Comparison of ENCODE assay signal across 8 cellular contexts in genomic region chr10:15088428-15089261, GRCh38. TPM values are rescaled to one million over a fixed set of nuclear protein-coding genes. Genes with fewer than 3 reads are reported as not detected.
DNase-seq lines count a peak whose midpoint lies in the region; ATAC-seq and TF ChIP-seq lines count a peak whose summit lies in the region.

TSS of gene ACBD7 (minus strand) at chr10:15088776. CDS start at chr10:15088728, 48 bp downstream.

- peak; percentile 83 for DNase-seq in EL
- DNase-seq in GM23338 (ENCODE audit: low spot score): peak; percentile 94
- DNase-seq in LHCN-M2 (ENCODE audit: low read depth): peak; percentile 75
- peak; percentile 68 for DNase-seq in SHP77 treated with DMSO at 0.1 percent for 48 hours (lab: John Stamatoyannopoulos, UW)
- DNase-seq in activated gamma-delta T cell treated with Interleukin-2 at 50 U/mL for 16 hours: peak; percentile 75
- DNase-seq in nucleus accumbens (lab: John Stamatoyannopoulos, UW): peak in 55 of 56 donors; percentile 15 to 86 (median 60)
- peak in 45 of 49 donors; percentile 10 to 89 (median 67) for DNase-seq in substantia nigra (lab: John Stamatoyannopoulos, UW)

- H3K79me2 ChIP-seq in GM23338 (replicated peaks; ENCODE audit: insufficient read depth): no peaks in the 10 kb centered on the region

- H3K36me3 Mint-ChIP-seq in GM23338 (ENCODE audit: low read depth): no peaks in the 10 kb centered on the region

- peak within 1 kb of the TSS; percentile 61 for H3K4me3 ChIP-seq in GM23338
- peak within 1 kb of the TSS; percentile 64 to 71 for H3K4me3 ChIP-seq in gastroesophageal sphincter

- peaks cover 14% of the 10 kb centered on the region for H3K4me1 Mint-ChIP-seq in GM23338

- H3K36me3 ChIP-seq in GM23338 (ENCODE audit: insufficient read depth): no peaks in the 10 kb centered on the region
- H3K36me3 ChIP-seq in gastroesophageal sphincter: no peaks in the 10 kb centered on the region

- WGBS in gastroesophageal sphincter (ENCODE audit: low coverage in 1 of 2), 2 donors: 34 to 56% methylated on average over 6 to 9 of the region's 63 CpGs

- no peak within 1 kb of the TSS for H2AFZ ChIP-seq in GM23338

- peaks cover 4% of the 10 kb centered on the region for H3K27me3 Mint-ChIP-seq in GM23338 (ENCODE audit: insufficient read depth, low read depth, poor library complexity)

- H3K27ac Mint-ChIP-seq in GM23338: no peak within 1 kb of the TSS

- no peak within 1 kb of the TSS; the same call in 1 of the 2 replicates for H3K27ac ChIP-seq in GM23338 (ENCODE audit: low read depth)
- H3K27ac ChIP-seq in gastroesophageal sphincter: peak within 1 kb of the TSS in 1 of 4 donors; percentile 43
- no peak within 1 kb of the TSS for H3K27ac ChIP-seq in substantia nigra (ENCODE audit: low read depth, low read length, poor library complexity, severe bottlenecking)

- H3K9me3 Mint-ChIP-seq in GM23338: no peaks in the 10 kb centered on the region

- no peak for TF ChIP-seq EP300 in gastroesophageal sphincter (IDR thresholded peaks at IDR 0.05)

- TF ChIP-seq CTCF in GM23338 (conservative IDR thresholded peaks at IDR 0.05; ENCODE audit: low read depth in 2 of 2) (peak in 1 of 2 experiments; percentile 9; a peak in 1 of 4 replicates), gastroesophageal sphincter (IDR thresholded peaks at IDR 0.05) (peak in 3 of 4 experiments; percentile 57 to 71 (median 61))

- peak within 1 kb of the TSS; percentile 67 for H3K4me3 Mint-ChIP-seq in GM23338

- H3F3A ChIP-seq in GM23338 (replicated peaks; ENCODE audit: low read depth): no peaks in the 10 kb centered on the region

- no peaks in the 10 kb centered on the region; the same call in 1 of the 2 replicates for H3K4me1 ChIP-seq in GM23338 (ENCODE audit: insufficient read depth)
- H3K4me1 ChIP-seq in gastroesophageal sphincter: peaks cover 0 to 26% (median 0%) of the 10 kb centered on the region in 3 donors

- peak within 1 kb of the TSS; percentile 71 for H3K4me2 ChIP-seq in GM23338

- no peaks in the 10 kb centered on the region for H3K9me3 ChIP-seq in gastroesophageal sphincter

- H4K20me1 ChIP-seq in GM23338 (replicated peaks; ENCODE audit: insufficient read depth): no peaks in the 10 kb centered on the region

- H3K27me3 ChIP-seq in GM23338 (ENCODE audit: insufficient read depth) (no peaks in the 10 kb centered on the region), gastroesophageal sphincter (peaks cover 21% of the 10 kb centered on the region)

- H3K9me2 ChIP-seq in GM23338 (ENCODE audit: insufficient read depth): no peaks in the 10 kb centered on the region

- no peak for TF ChIP-seq POLR2A in gastroesophageal sphincter (IDR thresholded peaks at IDR 0.05)

- ATAC-seq in GM23338: peak; percentile 96
- peak; percentile 95 for ATAC-seq in gastroesophageal sphincter

TF ChIP-seq in GM23338, 12 proteins besides CTCF, POLR2A, EP300 and RAD21:
- no peak for TF ChIP-seq EZH2phosphoT487 (IDR thresholded peaks at IDR 0.05; ENCODE audit: unreplicated experiment)
- TF ChIP-seq POLR2AphosphoS5 (IDR thresholded peaks at IDR 0.05; ENCODE audit: low read depth): peak; percentile 92
- peak; percentile 50 for TF ChIP-seq CREB1 (CRISPR knock-in tag; IDR thresholded peaks at IDR 0.05; ENCODE audit: low read depth)

RNA-seq across cellular contexts. Expression of gene ACBD7, which starts in this region (rescaled TPM):
- total RNA-seq in GM23338 (2014; rRNA removed; shearing (Covaris generic)): 14.7 and 24.1 TPM in 2 replicates
- polyA plus RNA-seq in GM23338 (2016; fragmentation: Nextera tagmentation; extraction: Ambion mirVana): 1.2 and 2.8 TPM in 2 replicates
- total RNA-seq in LHCN-M2 (2014; rRNA removed) (2.0 and 2.1 TPM in 2 replicates), gastroesophageal sphincter (not detected)
- 1.3 TPM for polyA plus RNA-seq in LHCN-M2 (2012)

Comparison
In these comparisons a context has a peak if more than half of its experiments do, and no peak if none do; other contexts are left out.
1. Peak in ATAC-seq and H3K4me3 ChIP-seq in gastroesophageal sphincter; RNA of the gene not detected or under 1 TPM.